In genomic region chr16:24036614-24037013, GRCh38 we compare ENCODE assay signal across 9 cellular contexts.
DNase-seq lines count a peak whose midpoint lies in the region; ATAC-seq and TF ChIP-seq lines count a peak whose summit lies in the region.
"Had no signal": no experiment of that assay in that cellular context is flagged by ENCODE, and none has a peak within 500 bp of the region (broad histone marks: within the 10 kb centered on the region; RNA-seq: fewer than 3 reads in every experiment).

No MANE protein-coding gene starts in this region.

- CTCF ChIA-PET in GM10248 (lab: Yijun Ruan, JAX), result interaction anchor here (0.5 to 6.7 kb wide), 30 partner anchors 9 to 600 kb away, joined by 3 to 132 read pairs (median 4); no protein-coding TSS in a partner anchor
- CTCF ChIA-PET in activated CD8-positive, alpha-beta T cell treated with anti-CD3 and anti-CD28 coated beads, Interleukin-2, amount 10 ng/mL, durations not matched to agents 7 days and 5 days (lab: Charles Lee), result interaction anchor here (0.6 to 5.2 kb wide), 20 partner anchors 9 to 468 kb away, joined by 3 to 126 read pairs (median 4); no protein-coding TSS in a partner anchor

- DNase-seq in ACHN, result peak; percentile 60
- DNase-seq in GM10248 (ENCODE audit: extremely low spot score), result peak; percentile 66
- DNase-seq in NCI-H2227 (lab: John Stamatoyannopoulos, UW; ENCODE audit: unreplicated experiment), result peak; percentile 73
- DNase-seq in activated CD8-positive, alpha-beta T cell treated with anti-CD3 and anti-CD28 coated beads, Interleukin-2, amount 10 ng/mL, durations not matched to agents 7 days and 5 days, result peak; percentile 47

- H3K4me1 Mint-ChIP-seq in activated CD8-positive, alpha-beta T cell treated with anti-CD3 and anti-CD28 coated beads, Interleukin-2, amount 10 ng/mL, durations not matched to agents 7 days and 5 days (ENCODE audit: low read depth), result peaks cover 56% of the 10 kb centered on the region
- no peaks in the 10 kb centered on the region for H3K4me1 Mint-ChIP-seq in nephron

- in situ Hi-C loops in ACHN (cut with HindIII; ENCODE audit: low pct_ligation_motif_present, low pct_unique_long_range_greater_than_20kb, low sequenced_read_pairs), result no loop called here

- no peaks in the 10 kb centered on the region for H3K9me3 Mint-ChIP-seq in activated CD8-positive, alpha-beta T cell treated with anti-CD3 and anti-CD28 coated beads, Interleukin-2, amount 10 ng/mL, durations not matched to agents 7 days and 5 days (ENCODE audit: insufficient read depth)
- H3K9me3 Mint-ChIP-seq in nephron, result no peaks in the 10 kb centered on the region

- H3K4me3 Mint-ChIP-seq in activated CD8-positive, alpha-beta T cell treated with anti-CD3 and anti-CD28 coated beads, Interleukin-2, amount 10 ng/mL, durations not matched to agents 7 days and 5 days, result peak overlapping the region; percentile 26
- no peak overlapping the region for H3K4me3 Mint-ChIP-seq in nephron
- H3K4me3 Mint-ChIP-seq: mesothelial cell of epicardium had no signal

- ATAC-seq in activated CD8-positive, alpha-beta T cell treated with anti-CD3 and anti-CD28 coated beads, Interleukin-2, amount 10 ng/mL, durations not matched to agents 7 days and 5 days, result peak; percentile 41
- ATAC-seq in esophagus mucosa (peak; percentile 66), GM18502 (IDR thresholded peaks at IDR 0.05; ENCODE audit: poor library complexity, unreplicated experiment) (no peak), HG02884 (IDR thresholded peaks at IDR 0.05; ENCODE audit: unreplicated experiment) (no peak)

- H3K36me3 Mint-ChIP-seq in activated CD8-positive, alpha-beta T cell treated with anti-CD3 and anti-CD28 coated beads, Interleukin-2, amount 10 ng/mL, durations not matched to agents 7 days and 5 days (ENCODE audit: low read depth), result peaks cover 50% of the 10 kb centered on the region
- H3K36me3 Mint-ChIP-seq in nephron (ENCODE audit: low read depth), result no peaks in the 10 kb centered on the region
- H3K36me3 Mint-ChIP-seq: mesothelial cell of epicardium had no signal

- POLR2A ChIA-PET in GM10248 (lab: Yijun Ruan, JAX), result no interaction called here
- POLR2A ChIA-PET in activated CD8-positive, alpha-beta T cell treated with anti-CD3 and anti-CD28 coated beads, Interleukin-2, amount 10 ng/mL, durations not matched to agents 7 days and 5 days (lab: Charles Lee), result no interaction called here

- TF ChIP-seq CTCF in GM10248 (IDR thresholded peaks at IDR 0.05; ENCODE audit: control extremely low read depth, extremely low read depth, low read depth, missing control alignments), result peak; percentile 66
- TF ChIP-seq CTCF in nephron (IDR thresholded peaks at IDR 0.05; ENCODE audit: unreplicated experiment in 3 of 3), result peak; percentile 69 to 81 (median 74)

- H3K27me3 Mint-ChIP-seq in activated CD8-positive, alpha-beta T cell treated with anti-CD3 and anti-CD28 coated beads, Interleukin-2, amount 10 ng/mL, durations not matched to agents 7 days and 5 days (ENCODE audit: low read depth), result no peaks in the 10 kb centered on the region
- H3K27me3 Mint-ChIP-seq in nephron (ENCODE audit: low read depth), result peaks cover 37% of the 10 kb centered on the region

- peak overlapping the region; percentile 22 for H3K27ac Mint-ChIP-seq in activated CD8-positive, alpha-beta T cell treated with anti-CD3 and anti-CD28 coated beads, Interleukin-2, amount 10 ng/mL, durations not matched to agents 7 days and 5 days
- no peak overlapping the region for H3K27ac Mint-ChIP-seq in nephron
- H3K27ac Mint-ChIP-seq: mesothelial cell of epicardium had no signal

Comparison
In these comparisons a context has a peak if more than half of its experiments do, and no peak if none do; other contexts are left out.
1. ATAC-seq: peak in activated CD8-positive, alpha-beta T cell treated with anti-CD3 and anti-CD28 coated beads, Interleukin-2, amount 10 ng/mL, durations not matched to agents 7 days and 5 days (single experiment) and esophagus mucosa (single experiment); none in GM18502 (single experiment) and HG02884 (single experiment).
2. Peak in every context shown above with its lines, with median percentiles within 50 percentile points of each other: DNase-seq.